In the genomic region with DNA sequence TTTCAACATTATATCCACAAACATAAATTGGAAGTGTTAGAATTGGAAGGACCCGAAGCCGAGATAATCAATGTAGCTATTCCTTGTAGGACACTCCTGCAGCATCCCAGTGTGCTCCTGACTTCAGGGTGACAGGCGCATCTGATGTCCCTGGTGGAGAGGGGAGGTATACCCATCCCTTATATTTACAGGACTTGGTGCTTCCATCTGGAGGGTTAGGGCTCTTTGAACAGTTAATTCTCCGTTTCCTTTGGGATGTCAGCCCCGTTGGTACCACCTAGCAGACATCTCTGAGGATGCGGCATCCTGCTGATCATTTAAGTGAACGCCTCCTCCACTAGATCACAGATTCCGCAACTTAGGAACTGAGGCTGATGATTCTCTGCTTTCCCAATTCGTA, we compare ENCODE assay signal across 19 cellular contexts.
DNase-seq lines count a peak whose midpoint lies in the region; ATAC-seq, FAIRE-seq and TF ChIP-seq lines count a peak whose summit lies in the region.
"Had no signal": no experiment of that assay in that cellular context is flagged by ENCODE, and none has a peak within 500 bp of the region (broad histone marks: within the 10 kb centered on the region; RNA-seq: fewer than 3 reads in every experiment).

No MANE protein-coding gene starts in this region.

- H3K14ac ChIP-seq in H9 (ENCODE audit: insufficient read depth, low read length): no peak overlapping the region

- WGBS in H9 (ENCODE audit: extremely low coverage, insufficient read length, low lambda C conversion rate): no CpG with 5 or more reads among the region's 9 CpGs
- 85 to 91% methylated on average over 8 of the region's 9 CpGs for WGBS in endodermal cell (ENCODE audit: insufficient coverage in 1 of 2, insufficient read length in 1 of 2), 2 experiments

- no peak overlapping the region for H2BK20ac ChIP-seq in H9 (ENCODE audit: low read depth, low read length, poor library complexity, severe bottlenecking)

- H3K4me1 Mint-ChIP-seq in H9 (peaks cover 20 to 30% of the 10 kb centered on the region in 2 experiments), endodermal cell (peaks cover 6% of the 10 kb centered on the region), neural progenitor cell (peaks cover 5% of the 10 kb centered on the region)
- H3K4me1 Mint-ChIP-seq in CD4-positive, alpha-beta T cell (ENCODE audit: low read depth): peaks cover 7% of the 10 kb centered on the region

- POLR2A ChIA-PET in CD4-positive, alpha-beta T cell (lab: Charles Lee): no interaction called here

- H3K4me2 ChIP-seq in H9 (ENCODE audit: insufficient read depth, insufficient read length, low read length) (no peak overlapping the region), neural progenitor cell (peak overlapping the region; percentile 74)
- H3K4me2 ChIP-seq: PC-9, SK-N-SH had no signal

- no peak for FAIRE-seq in urothelium cell line (lab: Jason Lieb, UNC)

- no peak overlapping the region for H4K91ac ChIP-seq in H9 (ENCODE audit: insufficient read length, low read depth, low read length)

- intact Hi-C loops in CD4-positive, alpha-beta T cell (cut with DNase I, micrococcal nuclease): no loop called here

- H3K79me1 ChIP-seq in H9 (ENCODE audit: insufficient read depth, low read depth, low read length, poor library complexity, severe bottlenecking): no peaks in the 10 kb centered on the region

- H3K4me3 Mint-ChIP-seq in H9 (no peak overlapping the region), endodermal cell (no peak overlapping the region), neural progenitor cell (no peak overlapping the region)
- no peak overlapping the region for H3K4me3 Mint-ChIP-seq in CD4-positive, alpha-beta T cell
- H3K4me3 Mint-ChIP-seq: T-helper 17 cell had no signal

- H2BK15ac ChIP-seq in H9 (ENCODE audit: low read depth, low read length): no peak overlapping the region

- H3K4me3 ChIP-seq in endodermal cell (ENCODE audit: low read length) (no peak overlapping the region), neural progenitor cell (no peak overlapping the region)
- H3K4me3 ChIP-seq: PC-9 had no signal

- H3K23me2 ChIP-seq in H9 (ENCODE audit: insufficient read length, low read depth, low read length, poor library complexity, severe bottlenecking): no peaks in the 10 kb centered on the region

- TF ChIP-seq CTCF in H9 (conservative IDR thresholded peaks at IDR 0.05): peak; percentile 55; the same call in 2 of the 3 replicates
- peak; percentile 68 for TF ChIP-seq CTCF in endodermal cell (conservative IDR thresholded peaks at IDR 0.05)
- peak; percentile 36 for TF ChIP-seq CTCF in neural progenitor cell (IDR thresholded peaks at IDR 0.05)
- TF ChIP-seq CTCF in CD4-positive, alpha-beta T cell (IDR thresholded peaks at IDR 0.05): no peak

- no peak overlapping the region for H2BK5ac ChIP-seq in H9 (ENCODE audit: insufficient read length, low read length)

- no peak overlapping the region for H4K8ac ChIP-seq in H9 (replicated peaks; ENCODE audit: insufficient read length, low read depth, low read length)

- H3K27me3 ChIP-seq in H9 (ENCODE audit: insufficient read depth, low read length) (no peaks in the 10 kb centered on the region; the same call in 1 of the 2 replicates), endodermal cell (ENCODE audit: control insufficient read depth, insufficient read depth, low read length, poor library complexity, severe bottlenecking) (peaks cover 29% of the 10 kb centered on the region), neural progenitor cell (peaks cover 79% of the 10 kb centered on the region)
- peaks cover 20% of the 10 kb centered on the region for H3K27me3 ChIP-seq in CD4-positive, alpha-beta T cell (ENCODE audit: control insufficient read depth, insufficient read depth, low read length)

- H3K36me3 ChIP-seq in endodermal cell (ENCODE audit: control insufficient read depth, insufficient read depth, low read length) (no peaks in the 10 kb centered on the region), neural progenitor cell (no peaks in the 10 kb centered on the region)

- ATAC-seq in CD4-positive, alpha-beta T cell (ENCODE audit: poor library complexity): no peak
- ATAC-seq: T-helper 17 cell had no signal

- H3K23ac ChIP-seq in H9 (ENCODE audit: insufficient read length, low read depth, low read length): no peak overlapping the region

- H3K9me3 ChIP-seq in H9 (ENCODE audit: control insufficient read depth, low read depth, low read length) (no peaks in the 10 kb centered on the region), endodermal cell (ENCODE audit: control insufficient read depth, low read length) (no peaks in the 10 kb centered on the region), neural progenitor cell (ENCODE audit: low read depth) (no peaks in the 10 kb centered on the region)
- no peaks in the 10 kb centered on the region for H3K9me3 ChIP-seq in CD4-positive, alpha-beta T cell (ENCODE audit: control insufficient read depth, low read length)
- H3K9me3 ChIP-seq: SK-N-SH had no signal

- H3K4ac ChIP-seq in H9 (ENCODE audit: low read depth, low read length): no peak overlapping the region

- DNase-seq in DMS53 (lab: John Stamatoyannopoulos, UW): peak; percentile 46
- no peak for DNase-seq in DMS53 treated with DMSO at 0.1 percent for 48 hours (lab: John Stamatoyannopoulos, UW; ENCODE audit: unreplicated experiment)
- DNase-seq in H9: no peak
- DNase-seq in endodermal cell: peak; percentile 63
- peak; percentile 30 for DNase-seq in neural progenitor cell (ENCODE audit: low spot score)
- no peak for DNase-seq in urothelium cell line (ENCODE audit: low spot score)
- no peak for DNase-seq in CD4-positive, alpha-beta T cell
- no peak for DNase-seq in EL
- DNase-seq: C1 segment of cervical spinal cord, GDM1, GOT3, Karpas-422, NCI-H187 treated with DMSO at 0.1 percent for 48 hours, NCI-H2171 treated with DMSO at 0.1 percent for 48 hours, NCI-H510A treated with DMSO at 0.1 percent for 48 hours, PC-9, SK-N-SH, T-helper 17 cell had no signal

- H3K4me1 ChIP-seq in H9 (ENCODE audit: insufficient read depth, low read length): peaks cover 4% of the 10 kb centered on the region; the same call in 1 of the 2 replicates
- H3K4me1 ChIP-seq in endodermal cell (ENCODE audit: control insufficient read depth, insufficient read depth, low read length): no peaks in the 10 kb centered on the region
- H3K4me1 ChIP-seq in neural progenitor cell: no peaks in the 10 kb centered on the region

- H4K5ac ChIP-seq in H9 (ENCODE audit: insufficient read length, low read depth, low read length): no peak overlapping the region

- no peaks in the 10 kb centered on the region for H4K20me1 ChIP-seq in H9 (ENCODE audit: control insufficient read depth, insufficient read depth, insufficient read length)
- no peaks in the 10 kb centered on the region for H4K20me1 ChIP-seq in neural progenitor cell (ENCODE audit: low read depth)

- no peaks in the 10 kb centered on the region; a peak in 1 of 5 replicates for H3K9me3 Mint-ChIP-seq in H9
- H3K9me3 Mint-ChIP-seq in endodermal cell: no peaks in the 10 kb centered on the region
- no peaks in the 10 kb centered on the region for H3K9me3 Mint-ChIP-seq in neural progenitor cell
- H3K9me3 Mint-ChIP-seq in CD4-positive, alpha-beta T cell: no peaks in the 10 kb centered on the region

- H3K36me3 Mint-ChIP-seq in H9 (ENCODE audit: insufficient read depth in 1 of 3, low read depth in 3 of 3) (no peaks in the 10 kb centered on the region), endodermal cell (ENCODE audit: low read depth) (no peaks in the 10 kb centered on the region), neural progenitor cell (no peaks in the 10 kb centered on the region)
- H3K36me3 Mint-ChIP-seq in CD4-positive, alpha-beta T cell (ENCODE audit: low read depth): no peaks in the 10 kb centered on the region

- H3K56ac ChIP-seq in H9 (ENCODE audit: insufficient read length, low read depth, low read length): no peak overlapping the region

- no peak overlapping the region for H3K9ac ChIP-seq in H9 (ENCODE audit: extremely low read depth, insufficient read length, low read length)
- no peak overlapping the region for H3K9ac ChIP-seq in endodermal cell (ENCODE audit: extremely low read depth, low read length, poor library complexity, severe bottlenecking)
- no peak overlapping the region for H3K9ac ChIP-seq in neural progenitor cell
- H3K9ac ChIP-seq: SK-N-SH had no signal

- CTCF ChIA-PET in CD4-positive, alpha-beta T cell (lab: Charles Lee): no interaction called here

- no peak overlapping the region for H2BK120ac ChIP-seq in H9 (ENCODE audit: low read depth, low read length, poor library complexity, severe bottlenecking)

- no peak overlapping the region for H3T11ph ChIP-seq in H9 (ENCODE audit: low read length)

- no peaks in the 10 kb centered on the region for H3F3A ChIP-seq in neural progenitor cell (ENCODE audit: low read depth)

- no peak overlapping the region for H3K27ac Mint-ChIP-seq in H9
- no peak overlapping the region for H3K27ac Mint-ChIP-seq in endodermal cell
- H3K27ac Mint-ChIP-seq in neural progenitor cell: no peak overlapping the region
- no peak overlapping the region for H3K27ac Mint-ChIP-seq in CD4-positive, alpha-beta T cell
- H3K27ac Mint-ChIP-seq: T-helper 17 cell had no signal

- no peaks in the 10 kb centered on the region for H3K79me2 ChIP-seq in H9 (ENCODE audit: insufficient read depth, low read length)
- no peaks in the 10 kb centered on the region for H3K79me2 ChIP-seq in neural progenitor cell (ENCODE audit: low read depth)

- H3K18ac ChIP-seq in H9 (ENCODE audit: insufficient read length, low read depth, low read length): no peak overlapping the region

- H2AK5ac ChIP-seq in H9 (ENCODE audit: insufficient read length, low read length): no peak overlapping the region

- H3K27ac ChIP-seq in H9 (ENCODE audit: insufficient read length, low read depth, low read length) (no peak overlapping the region), endodermal cell (ENCODE audit: low read depth, low read length) (no peak overlapping the region), neural progenitor cell (no peak overlapping the region)
- H3K27ac ChIP-seq in CD4-positive, alpha-beta T cell (ENCODE audit: low read depth, low read length): no peak overlapping the region
- H3K27ac ChIP-seq: 22Rv1, PC-9 had no signal

- H2AFZ ChIP-seq in H9 (ENCODE audit: low read length) (no peak overlapping the region), neural progenitor cell (replicated peaks) (no peak overlapping the region)
- H2AFZ ChIP-seq: PC-9 had no signal

- peaks cover 51% of the 10 kb centered on the region for H3K27me3 Mint-ChIP-seq in H9 (ENCODE audit: low read depth)
- H3K27me3 Mint-ChIP-seq in endodermal cell (ENCODE audit: insufficient read depth): peaks cover 64% of the 10 kb centered on the region
- peaks cover 14% of the 10 kb centered on the region for H3K27me3 Mint-ChIP-seq in neural progenitor cell (ENCODE audit: insufficient read depth, low read depth)
- H3K27me3 Mint-ChIP-seq in CD4-positive, alpha-beta T cell: peaks cover 65% of the 10 kb centered on the region

- no peak overlapping the region for H2BK12ac ChIP-seq in H9 (ENCODE audit: insufficient read length, low read depth, low read length)

Comparison
In these comparisons a context has a peak if more than half of its experiments do, and no peak if none do; other contexts are left out.
1. DNase-seq: peak in DMS53 (single experiment), endodermal cell (single experiment) and neural progenitor cell (single experiment); none in DMS53 treated with DMSO at 0.1 percent for 48 hours (single experiment), H9 (single experiment), urothelium cell line (single experiment), CD4-positive, alpha-beta T cell (0 of 10) and EL (single experiment).